Comparison of ENCODE assay signal across 21 cellular contexts in the genomic region with DNA sequence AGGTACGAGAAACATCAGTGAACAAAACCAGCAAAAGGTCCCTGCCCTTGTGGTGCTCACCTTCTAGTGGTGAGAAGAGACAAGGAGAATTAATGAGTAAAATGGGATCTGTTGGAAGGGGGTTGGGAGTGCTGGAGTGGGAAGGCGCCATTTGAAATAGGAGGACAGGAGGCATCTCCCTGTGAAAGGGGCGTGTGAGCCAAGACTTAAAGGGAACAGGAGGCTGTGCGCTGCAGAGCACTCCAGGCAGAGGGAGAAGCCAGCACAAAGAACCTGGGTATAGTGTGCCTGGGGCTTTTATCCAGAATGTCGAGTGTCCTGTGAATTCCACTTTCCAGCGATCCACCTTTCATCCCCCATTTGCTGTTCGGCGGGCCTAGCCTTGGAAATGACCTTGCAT.
"Had no signal": no experiment of that assay in that cellular context is flagged by ENCODE, and none has a peak within 500 bp of the region (broad histone marks: within the 10 kb centered on the region; RNA-seq: fewer than 3 reads in every experiment).

No MANE protein-coding gene starts in this region.

- H3K4me3 ChIP-seq: adrenal gland, cardiac muscle cell, esophagus muscularis mucosa, lower lobe of right lung, neural progenitor cell, transverse colon had no signal

- H3K4me1 ChIP-seq: adrenal gland, lower lobe of right lung had no signal

- H3K36me3 ChIP-seq: adrenal gland, cardiac muscle cell, esophagus muscularis mucosa, lower lobe of right lung, neural progenitor cell, transverse colon, WERI-Rb-1 had no signal

- H3K27ac ChIP-seq: adrenal gland, cardiac muscle cell, esophagus muscularis mucosa, lower lobe of right lung, neural progenitor cell, transverse colon, WERI-Rb-1 had no signal

- H3K9me3 ChIP-seq: adrenal gland, esophagus muscularis mucosa, lower lobe of right lung, transverse colon had no signal

- H3K27me3 ChIP-seq: adrenal gland, esophagus muscularis mucosa, neural progenitor cell, transverse colon had no signal

- DNase-seq: activated CD8-positive, alpha-beta memory T cell treated with anti-CD3 and anti-CD28 coated beads, Interleukin-2, amount 10 ng/mL, durations not matched to agents 7 days and 5 days; activated CD8-positive, alpha-beta T cell treated with anti-CD3 and anti-CD28 coated beads, Interleukin-2, amount 10 ng/mL, durations not matched to agents 7 days and 5 days; activated naive CD4-positive, alpha-beta T cell treated with Interleukin-2 at 50 U/mL for 16 hours; activated naive CD8-positive, alpha-beta T cell treated with anti-CD3 and anti-CD28 coated beads for 36 hours; activated T-cell treated with anti-CD3 and anti-CD28 coated beads for 4 hours; adrenal gland; aorta; kidney glomerular epithelial cell; lower lobe of right lung; natural killer cell; posterior cingulate gyrus; right cardiac atrium; stimulated activated CD4-positive, alpha-beta T cell treated with anti-CD3 and anti-CD28 coated beads, Interleukin-15, amount 100 ng/mL, for 24 hours; stimulated activated CD4-positive, alpha-beta T cell treated with anti-CD3 and anti-CD28 coated beads, Interleukin-2, amount 100 ng/mL, for 24 hours; stimulated activated naive CD4-positive, alpha-beta T cell treated with Interleukin-2 at 50 U/mL for 16 hours; T-helper 17 cell; transverse colon; WERI-Rb-1 had no signal
